In genomic region chr19:35545001-35545854, GRCh38 we compare ENCODE assay signal across 1 cellular context.
A peak's percentile ranks its signal among the peaks of the same experiment; 100 is the strongest.
TF ChIP-seq lines count a peak whose summit lies in the region.

A gene with protein sequence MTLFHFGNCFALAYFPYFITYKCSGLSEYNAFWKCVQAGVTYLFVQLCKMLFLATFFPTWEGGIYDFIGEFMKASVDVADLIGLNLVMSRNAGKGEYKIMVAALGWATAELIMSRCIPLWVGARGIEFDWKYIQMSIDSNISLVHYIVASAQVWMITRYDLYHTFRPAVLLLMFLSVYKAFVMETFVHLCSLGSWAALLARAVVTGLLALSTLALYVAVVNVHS (plus strand): TSS chr19:35545626. CDS start chr19:35545740, 114 bp downstream.

TF ChIP-seq in HepG2, 621 proteins besides CTCF, POLR2A, EP300 and RAD21 (continued from another document and continues in another):
- no peak for TF ChIP-seq ZUFSP (CRISPR knock-in tag; IDR thresholded peaks at IDR 0.05; ENCODE audit: borderline replicate concordance)
- TF ChIP-seq GLI4 (CRISPR knock-in tag; IDR thresholded peaks at IDR 0.05; ENCODE audit: borderline replicate concordance), result no peak
- TF ChIP-seq, protein P1, sequence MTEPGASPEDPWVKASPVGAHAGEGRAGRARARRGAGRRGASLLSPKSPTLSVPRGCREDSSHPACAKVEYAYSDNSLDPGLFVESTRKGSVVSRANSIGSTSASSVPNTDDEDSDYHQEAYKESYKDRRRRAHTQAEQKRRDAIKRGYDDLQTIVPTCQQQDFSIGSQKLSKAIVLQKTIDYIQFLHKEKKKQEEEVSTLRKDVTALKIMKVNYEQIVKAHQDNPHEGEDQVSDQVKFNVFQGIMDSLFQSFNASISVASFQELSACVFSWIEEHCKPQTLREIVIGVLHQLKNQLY (CRISPR knock-in tag; IDR thresholded peaks at IDR 0.05), result peak; percentile 51; the same call in 1 of the 2 replicates
- no peak for TF ChIP-seq ZNF484 (CRISPR knock-in tag; IDR thresholded peaks at IDR 0.05; ENCODE audit: borderline replicate concordance, low read depth)
- 0 out of 2 replicates have a peak, but pooled peaks have one; percentile 32 for TF ChIP-seq NFATC3 (CRISPR knock-in tag; IDR thresholded peaks at IDR 0.05)
- no peak for TF ChIP-seq SMARCC2 (IDR thresholded peaks at IDR 0.05)
- no peak for TF ChIP-seq EHMT2 (IDR thresholded peaks at IDR 0.05; ENCODE audit: borderline replicate concordance, low read depth, low read length)
- no peak for TF ChIP-seq HMGA1 (CRISPR knock-in tag; conservative IDR thresholded peaks at IDR 0.05)
- TF ChIP-seq ZNF563 (CRISPR knock-in tag; IDR thresholded peaks at IDR 0.05), result peak; percentile 84
- peak; percentile 6 for TF ChIP-seq ZNF883 (CRISPR knock-in tag; IDR thresholded peaks at IDR 0.05; ENCODE audit: not compliant biosample characterization)
- TF ChIP-seq PHF5A (CRISPR knock-in tag; IDR thresholded peaks at IDR 0.05; ENCODE audit: low read depth, unreplicated experiment), result no peak
- TF ChIP-seq ZBTB21 (CRISPR knock-in tag; IDR thresholded peaks at IDR 0.05), result peak; percentile 50; the same call in 1 of the 2 replicates
- no peak for TF ChIP-seq SP1 (IDR thresholded peaks at IDR 0.05)
- peak; percentile 62; the same call in 1 of the 2 replicates for TF ChIP-seq SP1 (CRISPR knock-in tag; IDR thresholded peaks at IDR 0.05)
- TF ChIP-seq MED13 (CRISPR knock-in tag; IDR thresholded peaks at IDR 0.05), result no peak; the same call in 1 of the 2 replicates
- TF ChIP-seq ZIK1 (CRISPR knock-in tag; IDR thresholded peaks at IDR 0.05; ENCODE audit: borderline replicate concordance, low read depth), result no peak
- no peak for TF ChIP-seq MTF1 (CRISPR knock-in tag; IDR thresholded peaks at IDR 0.05)
- TF ChIP-seq SP5 (CRISPR knock-in tag; IDR thresholded peaks at IDR 0.05; ENCODE audit: borderline replicate concordance, low read depth), result no peak
- TF ChIP-seq POGZ (CRISPR knock-in tag; IDR thresholded peaks at IDR 0.05), result peak; percentile 68
- no peak for TF ChIP-seq ZNF180 (CRISPR knock-in tag; IDR thresholded peaks at IDR 0.05; ENCODE audit: borderline replicate concordance, low read depth)
- no peak for TF ChIP-seq SRSF4 (IDR thresholded peaks at IDR 0.05; ENCODE audit: low read depth, low read length, poor library complexity, severe bottlenecking)
- TF ChIP-seq PPARG (CRISPR knock-in tag; conservative IDR thresholded peaks at IDR 0.05), result peak; percentile 61; the same call in 1 of the 2 replicates
- TF ChIP-seq, protein P2, sequence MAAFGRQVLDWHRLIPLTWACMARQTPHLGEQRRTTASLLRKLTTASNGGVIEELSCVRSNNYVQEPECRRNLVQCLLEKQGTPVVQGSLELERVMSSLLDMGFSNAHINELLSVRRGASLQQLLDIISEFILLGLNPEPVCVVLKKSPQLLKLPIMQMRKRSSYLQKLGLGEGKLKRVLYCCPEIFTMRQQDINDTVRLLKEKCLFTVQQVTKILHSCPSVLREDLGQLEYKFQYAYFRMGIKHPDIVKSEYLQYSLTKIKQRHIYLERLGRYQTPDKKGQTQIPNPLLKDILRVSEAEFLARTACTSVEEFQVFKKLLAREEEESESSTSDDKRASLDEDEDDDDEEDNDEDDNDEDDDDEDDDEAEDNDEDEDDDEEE (CRISPR knock-in tag; IDR thresholded peaks at IDR 0.05), result peak; percentile 67; the same call in 1 of the 2 replicates
- TF ChIP-seq, protein P3, sequence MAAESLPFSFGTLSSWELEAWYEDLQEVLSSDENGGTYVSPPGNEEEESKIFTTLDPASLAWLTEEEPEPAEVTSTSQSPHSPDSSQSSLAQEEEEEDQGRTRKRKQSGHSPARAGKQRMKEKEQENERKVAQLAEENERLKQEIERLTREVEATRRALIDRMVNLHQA (CRISPR knock-in tag; IDR thresholded peaks at IDR 0.05), result no peak
- no peak for TF ChIP-seq HNF4G (IDR thresholded peaks at IDR 0.05; ENCODE audit: borderline replicate concordance, low read depth, low read length)
- no peak for TF ChIP-seq HNF4G (CRISPR knock-in tag; IDR thresholded peaks at IDR 0.05; ENCODE audit: borderline replicate concordance, low read depth)
- TF ChIP-seq ZNF766 (CRISPR knock-in tag; IDR thresholded peaks at IDR 0.05; ENCODE audit: borderline replicate concordance), result 0 out of 2 replicates have a peak, but pooled peaks have one; percentile 31
- TF ChIP-seq ZZZ3 (CRISPR knock-in tag; IDR thresholded peaks at IDR 0.05; ENCODE audit: borderline replicate concordance), result peak; percentile 46; the same call in 1 of the 2 replicates
- peak; percentile 24; the same call in 1 of the 2 replicates for TF ChIP-seq ZNF598 (CRISPR knock-in tag; IDR thresholded peaks at IDR 0.05; ENCODE audit: borderline replicate concordance)
- TF ChIP-seq ZNF44 (CRISPR knock-in tag; IDR thresholded peaks at IDR 0.05), result no peak
- no peak for TF ChIP-seq SNRNP70 (IDR thresholded peaks at IDR 0.05; ENCODE audit: low read depth, low read length)
- TF ChIP-seq ZNF746 (CRISPR knock-in tag; IDR thresholded peaks at IDR 0.05), result no peak
- no peak for TF ChIP-seq IRF1 (CRISPR knock-in tag; IDR thresholded peaks at IDR 0.05; ENCODE audit: low read depth)
- TF ChIP-seq RELA (CRISPR knock-in tag; IDR thresholded peaks at IDR 0.05), result peak; percentile 34; the same call in 1 of the 2 replicates
- TF ChIP-seq THAP8 (CRISPR knock-in tag; IDR thresholded peaks at IDR 0.05; ENCODE audit: borderline replicate concordance), result no peak
- TF ChIP-seq PAXIP1 (CRISPR knock-in tag; conservative IDR thresholded peaks at IDR 0.05), result peak; percentile 37; the same call in 1 of the 2 replicates
- TF ChIP-seq ZFP82 (CRISPR knock-in tag; IDR thresholded peaks at IDR 0.05; ENCODE audit: borderline replicate concordance), result no peak
- no peak for TF ChIP-seq NCOA1 (CRISPR knock-in tag; IDR thresholded peaks at IDR 0.05)
- TF ChIP-seq ZNF691 (CRISPR knock-in tag; IDR thresholded peaks at IDR 0.05; ENCODE audit: borderline replicate concordance, low read depth), result no peak
- no peak for TF ChIP-seq DPF2 (CRISPR knock-in tag; IDR thresholded peaks at IDR 0.05; ENCODE audit: borderline replicate concordance, low read depth)
- no peak for TF ChIP-seq KDM4B (CRISPR knock-in tag; IDR thresholded peaks at IDR 0.05)
- peak; percentile 63; the same call in 1 of the 2 replicates for TF ChIP-seq SRF (IDR thresholded peaks at IDR 0.05; ENCODE audit: low read depth, low read length)
- TF ChIP-seq KLF13 (CRISPR knock-in tag; IDR thresholded peaks at IDR 0.05), result no peak
- TF ChIP-seq PHB2 (IDR thresholded peaks at IDR 0.05; ENCODE audit: partially characterized antibody), result no peak
- peak; percentile 46; the same call in 1 of the 2 replicates for TF ChIP-seq ZNF792 (CRISPR knock-in tag; IDR thresholded peaks at IDR 0.05)
- TF ChIP-seq NKX3-1 (CRISPR knock-in tag; IDR thresholded peaks at IDR 0.05), result 0 out of 2 replicates have a peak, but pooled peaks have one; percentile 42
- no peak for TF ChIP-seq NR2F2 (IDR thresholded peaks at IDR 0.05; ENCODE audit: borderline replicate concordance, low read depth)
- peak; percentile 73 for TF ChIP-seq TBX2 (CRISPR knock-in tag; IDR thresholded peaks at IDR 0.05; ENCODE audit: borderline replicate concordance)
- TF ChIP-seq HMGXB4 (CRISPR knock-in tag; IDR thresholded peaks at IDR 0.05; ENCODE audit: borderline replicate concordance in 1 of 2, low read depth in 1 of 2), result peak; percentile 70 to 87; a peak in 3 of 4 replicates
- TF ChIP-seq MEIS2 (CRISPR knock-in tag; IDR thresholded peaks at IDR 0.05), result peak; percentile 74; the same call in 1 of the 2 replicates
- no peak for TF ChIP-seq RNF2 (conservative IDR thresholded peaks at IDR 0.05; ENCODE audit: low read depth)
- TF ChIP-seq, protein P4, sequence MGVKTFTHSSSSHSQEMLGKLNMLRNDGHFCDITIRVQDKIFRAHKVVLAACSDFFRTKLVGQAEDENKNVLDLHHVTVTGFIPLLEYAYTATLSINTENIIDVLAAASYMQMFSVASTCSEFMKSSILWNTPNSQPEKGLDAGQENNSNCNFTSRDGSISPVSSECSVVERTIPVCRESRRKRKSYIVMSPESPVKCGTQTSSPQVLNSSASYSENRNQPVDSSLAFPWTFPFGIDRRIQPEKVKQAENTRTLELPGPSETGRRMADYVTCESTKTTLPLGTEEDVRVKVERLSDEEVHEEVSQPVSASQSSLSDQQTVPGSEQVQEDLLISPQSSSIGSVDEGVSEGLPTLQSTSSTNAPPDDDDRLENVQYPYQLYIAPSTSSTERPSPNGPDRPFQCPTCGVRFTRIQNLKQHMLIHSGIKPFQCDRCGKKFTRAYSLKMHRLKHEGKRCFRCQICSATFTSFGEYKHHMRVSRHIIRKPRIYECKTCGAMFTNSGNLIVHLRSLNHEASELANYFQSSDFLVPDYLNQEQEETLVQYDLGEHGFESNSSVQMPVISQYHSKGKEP (CRISPR knock-in tag; IDR thresholded peaks at IDR 0.05), result no peak
